7 cellular contexts compared by ENCODE assay signal in the genomic region with DNA sequence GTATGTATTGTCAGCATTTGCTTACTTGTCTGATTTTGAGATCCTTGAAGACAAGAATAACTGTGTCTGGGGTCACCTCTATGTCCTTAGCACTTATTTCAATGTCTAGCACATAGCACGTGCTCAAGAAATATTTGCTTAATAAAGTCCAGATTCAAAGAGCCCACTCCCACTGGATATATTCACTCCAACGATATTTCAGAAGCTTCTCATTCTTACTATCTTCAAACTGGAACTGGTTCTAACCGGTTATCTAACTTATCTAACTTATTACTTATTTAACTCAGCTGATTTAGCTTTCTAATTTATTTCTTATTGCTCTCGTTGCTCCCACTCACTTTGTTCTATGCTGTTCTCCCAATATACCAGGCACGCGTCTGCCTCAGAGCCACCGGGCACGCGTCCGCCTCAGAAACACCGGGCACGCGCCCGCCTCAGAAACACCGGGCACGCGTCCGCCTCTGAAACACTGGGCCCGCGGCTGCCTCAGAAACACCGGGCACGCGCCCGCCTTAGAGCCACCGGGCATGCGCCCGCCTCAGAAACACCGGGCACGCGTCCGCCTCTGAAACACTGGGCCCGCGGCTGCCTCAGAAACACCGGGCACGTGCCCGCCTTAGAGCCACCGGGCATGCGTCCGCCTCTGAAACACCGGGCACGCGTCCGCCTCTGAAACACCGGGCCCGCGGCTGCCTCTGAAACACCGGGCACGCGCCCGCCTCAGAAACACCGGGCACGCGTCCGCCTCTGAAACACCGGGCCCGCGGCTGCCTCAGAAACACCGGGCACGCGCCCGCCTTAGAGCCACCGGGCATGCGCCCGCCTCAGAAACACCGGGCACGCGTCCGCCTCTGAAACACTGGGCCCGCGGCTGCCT. TPM values are rescaled to one million over a fixed set of nuclear protein-coding genes. Genes with fewer than 3 reads are reported as not detected.
DNase-seq lines count a peak whose midpoint lies in the region; ATAC-seq and TF ChIP-seq lines count a peak whose summit lies in the region.
"Not testable (repeated sequence)": the region's sequence is repeated elsewhere in the genome, so short reads cannot be mapped to it uniquely, and the experiment has no call there.

No MANE protein-coding gene starts in this region.

- peak in 2 of 4 experiments; percentile 59 to 61 for ATAC-seq in T-cell (replicated peaks in 1 of 4)

- POLR2A ChIA-PET in T-cell (lab: Charles Lee) = interaction anchor here (0.6 to 0.7 kb wide), 2 partner anchors 59 to 79 kb away, joined by 3 to 4 read pairs; a partner anchor contains a TSS

- H3K4me3 ChIP-seq in GM12865 (ENCODE audit: low read depth, low read length) = peak overlapping the region; percentile 43

- peak overlapping the region; percentile 75 to 79 (median 76) for H3K4me3 Mint-ChIP-seq in T-cell

- H3K27ac Mint-ChIP-seq in T-cell = peak overlapping the region; percentile 61 to 84

- H3K36me3 Mint-ChIP-seq in T-cell = not testable (repeated sequence)

- H3K4me1 Mint-ChIP-seq in T-cell = peaks cover 12 to 22% (median 15%) of the 10 kb centered on the region in 3 donors

- not testable (repeated sequence) for H3K27me3 Mint-ChIP-seq in T-cell

- TF ChIP-seq CTCF in GM12865 (IDR thresholded peaks at IDR 0.05; ENCODE audit: insufficient read depth, low read depth, low read length, missing control alignments) = not testable (repeated sequence)

- not testable (repeated sequence) for TF ChIP-seq POLR2A in erythroblast (IDR thresholded peaks at IDR 0.05; ENCODE audit: low read length)

- not testable (repeated sequence) for H3K9me3 Mint-ChIP-seq in T-cell

- CTCF ChIA-PET in T-cell (lab: Charles Lee) = not testable (repeated sequence)

- DNase-seq in GM12865 (ENCODE audit: low read depth) = peak; percentile 51
- DNase-seq in NCI-H1930 (lab: John Stamatoyannopoulos, UW) = peak; percentile 29 to 47
- peak in 33 of 34 experiments; percentile 15 to 65 (median 47) for DNase-seq in T-cell
- peak; percentile 38 for DNase-seq in activated gamma-delta T cell treated with anti-CD3 and anti-CD28 coated beads, Interleukin-2, amount 50 U/mL, for 16 hours (ENCODE audit: low read depth)
- DNase-seq in erythroblast (lab: John Stamatoyannopoulos, UW) = peak; percentile 56 to 71
- DNase-seq in medulla oblongata (ENCODE audit: extremely low spot score) = peak; percentile 49
- DNase-seq in stimulated activated CD4-positive, alpha-beta T cell treated with anti-CD3 and anti-CD28 coated beads, Interleukin-12 subunit alpha, Interleukin-12 subunit beta, amount 100 ng/mL, for 48 hours (ENCODE audit: low read depth in 2 of 3, low spot score in 1 of 3) = peak; percentile 17 to 27 (median 23)

RNA-seq across cellular contexts. Expression of a gene that starts 59.1 kb away (rescaled TPM):
- 100 to 1,000 TPM in 2 of 5 donors, 10 to 100 TPM in 3; 45.0 to 268 (median 52.1) TPM for total RNA-seq in T-cell
